In the genomic region with DNA sequence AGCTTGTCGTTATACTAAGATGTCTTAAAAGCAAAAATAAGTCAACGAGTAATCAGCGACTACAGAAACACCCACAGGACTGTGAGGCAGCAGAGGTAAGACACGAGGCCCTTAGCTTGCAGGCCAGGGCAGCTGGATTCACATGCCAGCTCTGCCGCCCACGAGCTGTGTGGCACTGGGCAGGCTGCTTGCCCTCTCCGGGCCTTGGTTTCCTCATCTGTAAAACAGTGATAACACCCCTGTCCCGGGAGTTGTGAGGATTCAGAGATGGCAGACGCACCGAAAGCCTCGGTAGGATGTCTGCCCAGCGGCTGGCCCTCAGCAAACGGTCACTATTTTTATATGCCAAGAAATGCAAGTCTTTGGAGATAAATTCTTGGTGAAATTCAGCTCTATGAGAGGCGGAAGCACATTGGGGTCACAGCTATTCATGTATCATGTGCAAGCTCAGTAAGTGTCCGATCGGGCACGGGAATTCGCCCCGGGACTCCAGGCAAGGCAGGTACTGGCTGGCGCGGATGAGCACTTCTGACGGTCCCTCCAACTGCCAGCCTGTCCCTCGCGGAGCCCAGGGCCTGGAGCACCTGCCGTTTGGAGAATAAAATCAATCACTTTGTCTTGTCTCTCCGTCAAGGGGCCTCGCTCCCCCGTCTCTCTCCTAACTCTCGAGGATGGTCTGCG, we compare ENCODE assay signal across 9 cellular contexts. TPM values are rescaled to one million over a fixed set of nuclear protein-coding genes. Genes with fewer than 3 reads are reported as not detected.
DNase-seq lines count a peak whose midpoint lies in the region; ATAC-seq, FAIRE-seq and TF ChIP-seq lines count a peak whose summit lies in the region.
"Had no signal": no experiment of that assay in that cellular context is flagged by ENCODE, and none has a peak within 500 bp of the region (broad histone marks: within the 10 kb centered on the region; RNA-seq: fewer than 3 reads in every experiment).

No MANE protein-coding gene starts in this region.

- CTCF ChIA-PET in T-cell (lab: Charles Lee), result no interaction called here

- no peaks in the 10 kb centered on the region for H3K27me3 ChIP-seq in left ventricle myocardium inferior (ENCODE audit: low read depth)

- H3K27ac Mint-ChIP-seq in T-cell, result no peak overlapping the region

- DNase-seq in DMS53 (lab: John Stamatoyannopoulos, UW) (peak; percentile 56), DMS53 treated with DMSO at 0.1 percent for 48 hours (lab: John Stamatoyannopoulos, UW; ENCODE audit: unreplicated experiment) (no peak), T-cell (no peak), left ventricle myocardium inferior (no peak), skeletal muscle cell (ENCODE audit: low read depth) (no peak), frontal cortex (ENCODE audit: low spot score in 2 of 2) (no peak), sciatic nerve (ENCODE audit: low spot score) (no peak)

- POLR2A ChIA-PET in T-cell (lab: Charles Lee), result no interaction called here

- no peaks in the 10 kb centered on the region for H3K36me3 ChIP-seq in left ventricle myocardium inferior

- H3K9me3 ChIP-seq in left ventricle myocardium inferior (replicated peaks), result no peaks in the 10 kb centered on the region

- TF ChIP-seq CTCF in left ventricle myocardium inferior (IDR thresholded peaks at IDR 0.05; ENCODE audit: borderline replicate concordance), result no peak

- ATAC-seq in T-cell (replicated peaks in 1 of 4) (no peak), sciatic nerve (no peak)
- no peak for ATAC-seq in activated CD4-positive, CD25-positive, alpha-beta regulatory T cell treated with anti-CD3 and anti-CD28 coated beads, Interleukin-2, amount 50 U/mL, for 24 hours

- peaks cover 11 to 17% (median 16%) of the 10 kb centered on the region in 3 donors for H3K4me1 Mint-ChIP-seq in T-cell

- no peaks in the 10 kb centered on the region for H3K36me3 Mint-ChIP-seq in T-cell

- H3K9me3 Mint-ChIP-seq in T-cell, result no peaks in the 10 kb centered on the region

- H3K27ac ChIP-seq in left ventricle myocardium inferior (replicated peaks), result peak overlapping the region; percentile 84

- H3K27me3 Mint-ChIP-seq in T-cell, result peaks cover 8 to 34% of the 10 kb centered on the region in 2 donors

- peaks cover 61% of the 10 kb centered on the region for H3K4me1 ChIP-seq in left ventricle myocardium inferior

- no peak for FAIRE-seq in frontal cortex (lab: Jason Lieb, UNC)
- FAIRE-seq: A204.1 had no signal

- H3K4me3 ChIP-seq in left ventricle myocardium inferior (peak overlapping the region; percentile 84), skeletal muscle cell (ENCODE audit: low read depth, low read length) (peak overlapping the region; percentile 70)

- peak overlapping the region; percentile 49 to 66 (median 51) for H3K4me3 Mint-ChIP-seq in T-cell

- intact Hi-C loops in left ventricle myocardium inferior (cut with micrococcal nuclease), result no loop called here
- intact Hi-C loops in sciatic nerve (cut with DNase I), result no loop called here

RNA-seq across cellular contexts. Expression of a gene that starts 1.1 kb away (rescaled TPM):
- total RNA-seq in T-cell (10 to 100 TPM in 1 of 5 donors, 1 to 10 TPM in 4; 7.7 to 15.0 (median 9.5) TPM), left ventricle myocardium inferior (5.9 TPM), frontal cortex (9.4 TPM), sciatic nerve (60.9 TPM)

RNA-seq across cellular contexts. Expression of a gene that starts 57.5 kb away (rescaled TPM):
- total RNA-seq in T-cell (100 to 1,000 TPM in 2 of 5 donors, 10 to 100 TPM in 3; 17.6 to 119 (median 25.9) TPM), left ventricle myocardium inferior (4.9 TPM), frontal cortex (11.8 TPM), sciatic nerve (27.3 TPM)
